27 cellular contexts compared by ENCODE assay signal in genomic region chr4:19117022-19117421, GRCh38.
DNase-seq lines count a peak whose midpoint lies in the region; ATAC-seq, FAIRE-seq and TF ChIP-seq lines count a peak whose summit lies in the region.
"Had no signal": no experiment of that assay in that cellular context is flagged by ENCODE, and none has a peak within 500 bp of the region (broad histone marks: within the 10 kb centered on the region; RNA-seq: fewer than 3 reads in every experiment).

No MANE protein-coding gene starts in this region.

- no peak overlapping the region for H3K4me2 ChIP-seq in HepG2 (ENCODE audit: low read depth, low read length)
- H3K4me2 ChIP-seq in MM.1S (ENCODE audit: low read depth, low read length) = no peak overlapping the region
- H3K4me2 ChIP-seq in K562 (ENCODE audit: insufficient read depth, low read length) = no peak overlapping the region
- H3K4me2 ChIP-seq in smooth muscle cell = no peak overlapping the region
- H3K4me2 ChIP-seq: BLaER1 had no signal

- no peak for TF ChIP-seq CTCF in HepG2 (CRISPR knock-in tag; IDR thresholded peaks at IDR 0.05)
- TF ChIP-seq CTCF in right lobe of liver (IDR thresholded peaks at IDR 0.05) = no peak
- no peak for TF ChIP-seq CTCF in MM.1S (IDR thresholded peaks at IDR 0.05; ENCODE audit: low read length)
- no peak for TF ChIP-seq CTCF in K562 (IDR thresholded peaks at IDR 0.05 in 2 of 3, conservative IDR thresholded peaks at IDR 0.05 in 1 of 3; ENCODE audit: insufficient read depth in 2 of 3, low read depth in 1 of 3, low read length in 3 of 3)
- no peak for TF ChIP-seq CTCF in smooth muscle cell (IDR thresholded peaks at IDR 0.05; ENCODE audit: borderline replicate concordance, insufficient read depth, poor library complexity, severe bottlenecking)
- no peak for TF ChIP-seq CTCF in kidney (IDR thresholded peaks at IDR 0.05; ENCODE audit: borderline replicate concordance, extremely low read depth, insufficient read depth)
- TF ChIP-seq CTCF in upper lobe of left lung (IDR thresholded peaks at IDR 0.05) = no peak

- H3K4me3 ChIP-seq in HepG2 (replicated peaks in 1 of 3; ENCODE audit: insufficient read depth in 1 of 3, low read depth in 2 of 3, low read length in 3 of 3) = no peak overlapping the region
- no peak overlapping the region for H3K4me3 ChIP-seq in right lobe of liver
- no peak overlapping the region for H3K4me3 ChIP-seq in MM.1S (ENCODE audit: low read length)
- H3K4me3 ChIP-seq in K562 = no peak overlapping the region
- H3K4me3 ChIP-seq in smooth muscle cell = no peak overlapping the region
- no peak overlapping the region for H3K4me3 ChIP-seq in kidney (ENCODE audit: low read length in 2 of 2)
- no peak overlapping the region for H3K4me3 ChIP-seq in upper lobe of left lung
- H3K4me3 ChIP-seq: BLaER1, GM12878 had no signal

- CTCF ChIA-PET in HepG2 (lab: Yijun Ruan, JAX; ENCODE audit: low intra/inter-chr PET ratio, low total read pairs) = no interaction called here
- CTCF ChIA-PET in K562 (lab: Yijun Ruan, JAX; ENCODE audit: low intra/inter-chr PET ratio) = no interaction called here

- H3K27me3 ChIP-seq in HepG2 (ENCODE audit: control insufficient read depth in 1 of 2, insufficient read depth in 2 of 2, low read length in 2 of 2) (no peaks in the 10 kb centered on the region; a peak in 1 of 5 replicates), right lobe of liver (no peaks in the 10 kb centered on the region), MM.1S (replicated peaks; ENCODE audit: insufficient read depth, low read length) (no peaks in the 10 kb centered on the region), K562 (ENCODE audit: control insufficient read depth in 2 of 2, insufficient read depth in 2 of 2, low read length in 2 of 2) (no peaks in the 10 kb centered on the region), smooth muscle cell (ENCODE audit: low read depth) (no peaks in the 10 kb centered on the region), upper lobe of left lung (no peaks in the 10 kb centered on the region)
- H3K27me3 ChIP-seq: BE2C, BLaER1 had no signal

- H3K4me1 ChIP-seq in HepG2 (ENCODE audit: insufficient read depth, low read length) (no peaks in the 10 kb centered on the region), right lobe of liver (no peaks in the 10 kb centered on the region), MM.1S (ENCODE audit: low read length) (peaks cover 6% of the 10 kb centered on the region; the same call in 1 of the 2 replicates), K562 (replicated peaks in 1 of 2; ENCODE audit: control insufficient read depth in 2 of 2, insufficient read depth in 2 of 2, low read length in 2 of 2) (no peaks in the 10 kb centered on the region), smooth muscle cell (ENCODE audit: low read depth) (no peaks in the 10 kb centered on the region), kidney (ENCODE audit: control insufficient read depth in 1 of 2, insufficient read depth in 1 of 2, low read depth in 1 of 2, low read length in 2 of 2) (no peaks in the 10 kb centered on the region), upper lobe of left lung (no peaks in the 10 kb centered on the region)
- H3K4me1 ChIP-seq: BE2C, BLaER1 had no signal

- H2AFZ ChIP-seq in HepG2 (ENCODE audit: low read length) (no peak overlapping the region), MM.1S (ENCODE audit: low read length) (peak overlapping the region; percentile 55), K562 (ENCODE audit: low read depth, low read length) (no peak overlapping the region), smooth muscle cell (ENCODE audit: low read depth) (peak overlapping the region; percentile 4)

- ATAC-seq in HepG2 (no peak), right lobe of liver (no peak), K562 (no peak), upper lobe of left lung (ENCODE audit: low FRiP score in 2 of 2) (no peak), HG02970 (IDR thresholded peaks at IDR 0.05; ENCODE audit: low FRiP score, unreplicated experiment) (no peak)
- ATAC-seq: GM12878 had no signal

- TF ChIP-seq EP300 in HepG2 (IDR thresholded peaks at IDR 0.05; ENCODE audit: low read depth in 2 of 2, low read length in 2 of 2) = no peak
- TF ChIP-seq EP300 in HepG2 (CRISPR knock-in tag; IDR thresholded peaks at IDR 0.05; ENCODE audit: borderline replicate concordance) = no peak
- TF ChIP-seq EP300 in K562 (IDR thresholded peaks at IDR 0.05; ENCODE audit: low read length) = no peak
- TF ChIP-seq EP300 in upper lobe of left lung (IDR thresholded peaks at IDR 0.05) = no peak

- in situ Hi-C loops in HepG2 (cut with HindIII; ENCODE audit: extremely low pct_ligation_motif_present, low pct_unique_long_range_greater_than_20kb) = no loop called here
- in situ Hi-C loops in K562 (cut with MboI) = no loop called here

- POLR2A ChIA-PET in HepG2 (lab: Yijun Ruan, JAX) = no interaction called here
- POLR2A ChIA-PET in K562 (lab: Yijun Ruan, JAX) = no interaction called here

- H3F3A ChIP-seq in MM.1S (ENCODE audit: insufficient read depth, low read length) = no peaks in the 10 kb centered on the region
- no peaks in the 10 kb centered on the region for H3F3A ChIP-seq in smooth muscle cell (ENCODE audit: low read depth)

- peaks cover 76% of the 10 kb centered on the region for H3K9me3 ChIP-seq in HepG2 (ENCODE audit: low read length)
- no peaks in the 10 kb centered on the region for H3K9me3 ChIP-seq in right lobe of liver
- H3K9me3 ChIP-seq in MM.1S (replicated peaks; ENCODE audit: insufficient read depth, low read length) = no peaks in the 10 kb centered on the region
- H3K9me3 ChIP-seq in K562 (replicated peaks; ENCODE audit: control insufficient read depth, insufficient read depth, low read depth, low read length) = no peaks in the 10 kb centered on the region
- no peaks in the 10 kb centered on the region for H3K9me3 ChIP-seq in smooth muscle cell (replicated peaks; ENCODE audit: low read depth)
- no peaks in the 10 kb centered on the region for H3K9me3 ChIP-seq in kidney (ENCODE audit: control insufficient read depth in 1 of 2, low read length in 2 of 2)
- no peaks in the 10 kb centered on the region for H3K9me3 ChIP-seq in upper lobe of left lung
- H3K9me3 ChIP-seq: BE2C, BLaER1 had no signal

- WGBS in HepG2 (ENCODE audit: low lambda C conversion rate) = 15% methylated on average over 2 of the region's 2 CpGs
- 36% methylated on average over 2 of the region's 2 CpGs for WGBS in right lobe of liver (ENCODE audit: insufficient coverage, low coverage, low lambda C conversion rate, missing lambda C conversion rate)
- 0% methylated on average over 2 of the region's 2 CpGs for WGBS in K562 (ENCODE audit: insufficient coverage, low coverage, missing lambda C conversion rate)
- WGBS in smooth muscle cell (ENCODE audit: low lambda C conversion rate) = 71% methylated on average over 2 of the region's 2 CpGs
- 68 to 73% methylated on average over 2 of the region's 2 CpGs for WGBS in upper lobe of left lung, 2 donors

- TF ChIP-seq POLR2A in HepG2 (IDR thresholded peaks at IDR 0.05; ENCODE audit: insufficient read depth in 1 of 2, low read depth in 2 of 2, low read length in 2 of 2) (no peak), right lobe of liver (IDR thresholded peaks at IDR 0.05) (no peak), K562 (conservative IDR thresholded peaks at IDR 0.05) (no peak), upper lobe of left lung (IDR thresholded peaks at IDR 0.05) (no peak)

- H4K20me1 ChIP-seq in HepG2 (ENCODE audit: insufficient read depth, low read length) = no peaks in the 10 kb centered on the region
- H4K20me1 ChIP-seq in MM.1S (ENCODE audit: insufficient read depth, low read length) = no peaks in the 10 kb centered on the region
- no peaks in the 10 kb centered on the region for H4K20me1 ChIP-seq in K562 (replicated peaks; ENCODE audit: control insufficient read depth, insufficient read depth, low read length)
- H4K20me1 ChIP-seq in smooth muscle cell (ENCODE audit: low read depth) = no peaks in the 10 kb centered on the region
- H4K20me1 ChIP-seq: BLaER1 had no signal

- BruUV-seq in HepG2 (replicated peaks; lab: Mats Ljungman, UMichigan) (no TSS peak), K562 (replicated peaks; lab: Mats Ljungman, UMichigan) (no TSS peak)

- no peak for FAIRE-seq in HepG2 (lab: Jason Lieb, UNC)
- no peak for FAIRE-seq in K562 (lab: Jason Lieb, UNC)
- FAIRE-seq in kidney (lab: Jason Lieb, UNC) = no peak
- FAIRE-seq: GM12878, GM12892, GM18507 had no signal

- intact Hi-C loops in HepG2 (cut with micrococcal nuclease; ENCODE audit: unreplicated experiment) = no loop called here
- intact Hi-C loops in right lobe of liver (cut with DNase I) = no loop called here
- intact Hi-C loops in K562 (cut with micrococcal nuclease) = no loop called here
- intact Hi-C loops in kidney (cut with DNase I) = no loop called here

- H3K36me3 ChIP-seq in HepG2 (replicated peaks in 1 of 2; ENCODE audit: control insufficient read depth in 1 of 2, insufficient read depth in 2 of 2, low read length in 2 of 2) (no peaks in the 10 kb centered on the region), right lobe of liver (no peaks in the 10 kb centered on the region), MM.1S (replicated peaks; ENCODE audit: insufficient read depth, low read length) (no peaks in the 10 kb centered on the region; the same call in 1 of the 2 replicates), K562 (ENCODE audit: control insufficient read depth, insufficient read depth, low read length) (no peaks in the 10 kb centered on the region), smooth muscle cell (ENCODE audit: low read depth) (no peaks in the 10 kb centered on the region), kidney (ENCODE audit: control insufficient read depth in 1 of 2, insufficient read depth in 2 of 2, low read length in 2 of 2) (no peaks in the 10 kb centered on the region), upper lobe of left lung (no peaks in the 10 kb centered on the region)
- H3K36me3 ChIP-seq: BE2C, BLaER1 had no signal

- TF ChIP-seq RAD21 in HepG2 (CRISPR knock-in tag; IDR thresholded peaks at IDR 0.05) (no peak), K562 (CRISPR knock-in tag; conservative IDR thresholded peaks at IDR 0.05 in 1 of 2, IDR thresholded peaks at IDR 0.05 in 1 of 2) (no peak)

- H3K9me2 ChIP-seq in MM.1S (replicated peaks; ENCODE audit: insufficient read depth, low read length) = no peaks in the 10 kb centered on the region

- H3K27ac ChIP-seq in HepG2 (ENCODE audit: extremely low read length, insufficient read depth, low read length) (no peak overlapping the region), right lobe of liver (no peak overlapping the region), MM.1S (ENCODE audit: low read length) (no peak overlapping the region), K562 (ENCODE audit: extremely low read depth, low read depth, low read length) (no peak overlapping the region), smooth muscle cell (ENCODE audit: low read depth) (no peak overlapping the region), kidney (ENCODE audit: low read depth in 2 of 2, low read length in 2 of 2) (no peak overlapping the region), upper lobe of left lung (no peak overlapping the region)
- H3K27ac ChIP-seq: 22Rv1, BLaER1 had no signal

- H3K9ac ChIP-seq in HepG2 (ENCODE audit: insufficient read depth, low read depth, low read length) (no peak overlapping the region), MM.1S (ENCODE audit: low read length) (no peak overlapping the region), K562 (ENCODE audit: insufficient read depth in 1 of 2, low read depth in 2 of 2, low read length in 2 of 2) (no peak overlapping the region), smooth muscle cell (ENCODE audit: low read depth) (no peak overlapping the region), kidney (ENCODE audit: low read length in 2 of 2) (no peak overlapping the region)
- H3K9ac ChIP-seq: BLaER1 had no signal

- no peaks in the 10 kb centered on the region for H3K79me2 ChIP-seq in HepG2 (ENCODE audit: insufficient read depth, low read length)
- H3K79me2 ChIP-seq in MM.1S (ENCODE audit: low read length) = no peaks in the 10 kb centered on the region
- no peaks in the 10 kb centered on the region for H3K79me2 ChIP-seq in K562 (ENCODE audit: control insufficient read depth, insufficient read depth, low read length)
- H3K79me2 ChIP-seq in smooth muscle cell (ENCODE audit: low read depth) = no peaks in the 10 kb centered on the region

- no peaks in the 10 kb centered on the region for H3K9me1 ChIP-seq in K562 (ENCODE audit: control insufficient read depth, insufficient read depth, low read length)

- DNase-seq in HepG2 (ENCODE audit: low spot score) (no peak), right lobe of liver (no peak), MM.1S (no peak), K562 (ENCODE audit: extremely low read depth in 1 of 4, low spot score in 3 of 4) (no peak), smooth muscle cell (lab: John Stamatoyannopoulos, UW; ENCODE audit: unreplicated experiment) (no peak), kidney (no peak), upper lobe of left lung (no peak)
- DNase-seq: ACHN; BE2C; C1 segment of cervical spinal cord; CD4-positive, alpha-beta memory T cell; CD4-positive, CD25-positive, alpha-beta regulatory T cell; CD8-positive, alpha-beta memory T cell; COR-L47; DMS 273 treated with DMSO at 0.1 percent for 48 hours; DMS153; DMS53; DMS79; DND-41; EL; GDM1 had no signal

Comparison
In these comparisons a context has a peak if more than half of its experiments do, and no peak if none do; other contexts are left out.
1. H2AFZ ChIP-seq: peak in MM.1S (single experiment) and smooth muscle cell (single experiment); none in HepG2 (single experiment) and K562 (single experiment).
2. Of the 241 proteins assayed by ChIP-seq in both HepG2 and K562: peak only in HepG2: MAFF and MAFK; only in K562: none; in both: none; in neither: 239.